7 cellular contexts compared by ENCODE assay signal in genomic region chr7:21426958-21427860, GRCh38.
A peak's percentile ranks its signal among the peaks of the same experiment; 100 is the strongest.
DNase-seq lines count a peak whose midpoint lies in the region; ATAC-seq and TF ChIP-seq lines count a peak whose summit lies in the region.

No MANE protein-coding gene starts in this region.

- DNase-seq in NCI-H2029 treated with DMSO at 0.1 percent for 48 hours (lab: John Stamatoyannopoulos, UW), result peak; percentile 99
- peak; percentile 98 for DNase-seq in T1000 (lab: John Stamatoyannopoulos, UW)
- peak; percentile 99 for DNase-seq in astrocyte of the spinal cord (ENCODE audit: low read depth, low spot score)
- peak; percentile 98 to 99 for DNase-seq in hippocampal formation (lab: John Stamatoyannopoulos, UW)
- DNase-seq in retina, result peak; percentile 99

- in situ Hi-C loops in astrocyte of the spinal cord (cut with HindIII; ENCODE audit: low sequenced_read_pairs), result no loop called here

- ATAC-seq in GM18511 (IDR thresholded peaks at IDR 0.05; ENCODE audit: unreplicated experiment), result peak; percentile 76
- ATAC-seq in HG03025 (IDR thresholded peaks at IDR 0.05; ENCODE audit: low FRiP score, unreplicated experiment), result peak; percentile 72

- no peak for TF ChIP-seq CTCF in astrocyte of the spinal cord (IDR thresholded peaks at IDR 0.05; ENCODE audit: low read depth, low read length)

- peak overlapping the region; percentile 92 for H3K4me3 ChIP-seq in astrocyte of the spinal cord (ENCODE audit: low read depth, low read length)

Comparison
In these comparisons a context has a peak if more than half of its experiments do, and no peak if none do; other contexts are left out.
1. Peak in every context shown above with its lines: DNase-seq, ATAC-seq and H3K4me3 ChIP-seq.